Comparison of ENCODE assay signal across 12 cellular contexts in the genomic region with DNA sequence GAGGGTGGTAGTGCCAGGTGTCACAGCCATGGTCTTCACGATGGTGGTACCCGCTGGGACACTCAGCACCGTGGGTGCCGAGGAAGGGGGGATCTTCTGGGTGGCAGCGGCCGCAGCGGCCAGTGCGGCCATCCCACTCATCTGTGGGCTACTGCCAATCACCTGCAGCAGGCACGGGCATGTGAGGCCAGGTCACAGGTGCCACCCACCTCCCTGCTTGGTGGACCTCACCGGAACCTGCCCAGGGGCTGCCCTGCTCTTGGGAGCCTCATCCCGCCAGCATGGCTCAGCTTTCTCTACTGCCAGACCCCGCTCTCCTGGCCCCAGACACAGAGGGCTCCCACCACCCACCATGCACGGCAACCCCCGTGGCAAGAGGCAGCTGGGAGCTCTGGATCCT. TPM values are rescaled to one million over a fixed set of nuclear protein-coding genes. Genes with fewer than 3 reads are reported as not detected.
DNase-seq lines count a peak whose midpoint lies in the region; ATAC-seq, FAIRE-seq and TF ChIP-seq lines count a peak whose summit lies in the region.
"Had no signal": no experiment of that assay in that cellular context is flagged by ENCODE, and none has a peak within 500 bp of the region (broad histone marks: within the 10 kb centered on the region; RNA-seq: fewer than 3 reads in every experiment).

No MANE protein-coding gene starts in this region.

- FAIRE-seq in GM12891 (lab: Jason Lieb, UNC) (no peak), GM12878 (lab: Jason Lieb, UNC) (no peak)
- FAIRE-seq: GM19239 had no signal

- no peaks in the 10 kb centered on the region for H3K9me3 ChIP-seq in GM12878 (replicated peaks; ENCODE audit: control insufficient read depth, insufficient read depth, low read length)
- H3K9me3 ChIP-seq: BLaER1 treated with 17β-estradiol and CSF1 and Interleukin-3, amounts not matched to agents 10 nM and 100 nM; HAP-1 had no signal

- H3K79me2 ChIP-seq in GM12878 (ENCODE audit: control insufficient read depth, insufficient read depth, low read length), result no peaks in the 10 kb centered on the region

- CTCF ChIA-PET in GM12878 (lab: Yijun Ruan, JAX), result no interaction called here

- POLR2A ChIA-PET in GM12878 (lab: Charles Lee), result no interaction called here

- no peaks in the 10 kb centered on the region for H3K27me3 ChIP-seq in GM12878 (replicated peaks in 1 of 2; ENCODE audit: control insufficient read depth in 2 of 2, insufficient read depth in 2 of 2, low read length in 1 of 2)

- no peaks in the 10 kb centered on the region for H4K20me1 ChIP-seq in GM12878 (ENCODE audit: control insufficient read depth, insufficient read depth)

- H3K27ac ChIP-seq in GM12878 (ENCODE audit: control insufficient read depth, insufficient read depth), result no peak overlapping the region
- H3K27ac ChIP-seq: BLaER1 treated with 17β-estradiol and CSF1 and Interleukin-3, amounts not matched to agents 10 nM and 100 nM; GM23248 had no signal

- in situ Hi-C loops in GM12878 (cut with MboI), result no loop called here

- TF ChIP-seq CTCF in GM12878 (IDR thresholded peaks at IDR 0.05 in 2 of 3, conservative IDR thresholded peaks at IDR 0.05 in 1 of 3; ENCODE audit: control insufficient read depth in 2 of 3, extremely low read depth in 1 of 3, insufficient read depth in 1 of 3, low read depth in 3 of 3, low read length in 3 of 3), result no peak

- H2AFZ ChIP-seq in GM12878 (ENCODE audit: control insufficient read depth, low read depth, low read length), result no peak overlapping the region
- H2AFZ ChIP-seq: GM23248 had no signal

- H3K4me2 ChIP-seq in GM12878 (ENCODE audit: control insufficient read depth, insufficient read depth), result no peak overlapping the region
- H3K4me2 ChIP-seq: BLaER1 treated with 17β-estradiol and CSF1 and Interleukin-3, amounts not matched to agents 10 nM and 100 nM had no signal

- RAD21 ChIA-PET in GM12878 (lab: Charles Lee; ENCODE audit: unreplicated experiment), result no interaction called here

- DNase-seq in GM12891 (ENCODE audit: insufficient read length, low spot score), result no peak
- no peak for DNase-seq in GM12878 (ENCODE audit: low read depth, low spot score)
- DNase-seq in NCI-H1105 (lab: John Stamatoyannopoulos, UW), result no peak
- DNase-seq: Calu3; CD8-positive, alpha-beta T cell; DMS79 treated with DMSO at 0.1 percent for 48 hours; GF-D8; GM23248 had no signal

- no TSS peak for BruUV-seq in GM12878 (replicated peaks; lab: Mats Ljungman, UMichigan)

- 98% methylated on average over 14 of the region's 14 CpGs for WGBS in GM12878 (ENCODE audit: insufficient coverage, insufficient replicate concordance, low lambda C conversion rate, missing lambda C conversion rate)

- no peak overlapping the region for H3K9ac ChIP-seq in GM12878 (ENCODE audit: control insufficient read depth, insufficient read depth, low read length)
- H3K9ac ChIP-seq: BLaER1 treated with 17β-estradiol and CSF1 and Interleukin-3, amounts not matched to agents 10 nM and 100 nM; GM23248 had no signal

- peaks cover 14 to 81% of the 10 kb centered on the region in 2 experiments for H3K36me3 ChIP-seq in GM12878 (ENCODE audit: control insufficient read depth in 2 of 2, insufficient read depth in 2 of 2, low read length in 1 of 2)

- intact Hi-C loops in GM12878 (cut with micrococcal nuclease; ENCODE audit: unreplicated experiment), result no loop called here

- no peak for TF ChIP-seq POLR2A in GM12891 (IDR thresholded peaks at IDR 0.05; ENCODE audit: low read depth, low read length)
- 0 out of 2 replicates have a peak, but pooled peaks have one; percentile 4 for TF ChIP-seq POLR2A in GM12878 (IDR thresholded peaks at IDR 0.05; ENCODE audit: low read depth, low read length)

- no peak overlapping the region for H3K4me3 ChIP-seq in GM12878
- H3K4me3 ChIP-seq: BLaER1 treated with 17β-estradiol and CSF1 and Interleukin-3, amounts not matched to agents 10 nM and 100 nM; GM23248; HAP-1 had no signal

- SMC1A ChIA-PET in GM12878 (lab: Charles Lee; ENCODE audit: uncharacterized antibody, unreplicated experiment), result no interaction called here

- TF ChIP-seq RAD21 in GM12878 (IDR thresholded peaks at IDR 0.05; ENCODE audit: insufficient read depth, low read depth, low read length), result no peak

- H3K4me1 ChIP-seq in GM12878 (ENCODE audit: control insufficient read depth, insufficient read depth, low read length), result no peaks in the 10 kb centered on the region
- H3K4me1 ChIP-seq: HAP-1 had no signal

- TF ChIP-seq EP300 in GM12878 (IDR thresholded peaks at IDR 0.05; ENCODE audit: borderline replicate concordance in 1 of 2, control insufficient read depth in 1 of 2, low read depth in 2 of 2, low read length in 2 of 2), result no peak

- ATAC-seq in GM12878 (no peak), GM19351 (IDR thresholded peaks at IDR 0.05; ENCODE audit: unreplicated experiment) (no peak)
- ATAC-seq: CD8-positive, alpha-beta T cell had no signal

RNA-seq across cellular contexts. Expression of a gene that starts 13.0 kb away (rescaled TPM):
- 21.1 TPM for polyA plus RNA-seq in GM12891 (2012; ENCODE audit: low read depth, missing spikeins)
- total RNA-seq in GM12878 (2013; cell fraction: nucleolus; rRNA removed), result 24.5 and 28.7 TPM in 2 replicates
- total RNA-seq in GM12878 (2014; rRNA removed) (18.8 and 25.5 TPM in 2 replicates), GM12878 (2014; rRNA removed; fragmentation: Illumina TruSeq; extraction: Trizol) (8.8 and 10.6 TPM in 2 replicates), GM12878 (2021) (86.1 and 92.7 TPM in 2 replicates)
- polyA plus RNA-seq in GM12878 (2011; ENCODE audit: low read depth), result 14.7 TPM
- polyA plus RNA-seq in GM12878 (2011; rRNA removed) (2.3 and 4.1 TPM in 2 replicates), GM12878 (2014; fragmentation: Illumina TruSeq; extraction: Trizol) (7.4 and 21.5 TPM in 2 replicates), GM12878 (2014; fragmentation: Nextera tagmentation; extraction: Ambion mirVana) (1 to 10 TPM; 3.9 to 7.6 TPM), GM12878 (2014; rRNA removed) (32.0 and 45.1 TPM in 2 replicates), GM12878 (2016; fragmentation: Nextera tagmentation; extraction: Ambion mirVana) (10 to 100 TPM; 39.3 to 39.8 TPM)
- 11.0 and 15.4 TPM in 2 replicates for polyA plus RNA-seq in GM12878 (2011; cell fraction: cytosol; rRNA removed)
- 29.9 and 55.9 TPM in 2 replicates for polyA plus RNA-seq in GM12878 (2011; cell fraction: nucleus; rRNA removed)
- polyA plus RNA-seq in GM12878 (2012), result 25.7 and 35.7 TPM in 2 replicates
- polyA minus RNA-seq in GM12878 (2011; rRNA and poly(A)+ RNA removed), result 4.8 and 11.2 TPM in 2 replicates
- 28.6 and 29.6 TPM in 2 replicates for polyA minus RNA-seq in GM12878 (2011; cell fraction: cytosol; rRNA and poly(A)+ RNA removed)
- polyA minus RNA-seq in GM12878 (2011; cell fraction: nucleus; rRNA and poly(A)+ RNA removed), result 9.9 and 19.6 TPM in 2 replicates

RNA-seq across cellular contexts. Expression of a gene that starts 13.9 kb away (rescaled TPM):
- polyA plus RNA-seq in GM12891 (2012; ENCODE audit: low read depth, missing spikeins), result 1.6 TPM
- total RNA-seq in GM12878 (2013; cell fraction: nucleolus; rRNA removed), result 2.9 and 4.2 TPM in 2 replicates
- total RNA-seq in GM12878 (2014; rRNA removed) (5.0 and 8.5 TPM in 2 replicates), GM12878 (2014; rRNA removed; fragmentation: Illumina TruSeq; extraction: Trizol) (1.6 and 1.7 TPM in 2 replicates), GM12878 (2021) (6.1 and 6.3 TPM in 2 replicates)
- 1.3 TPM for polyA plus RNA-seq in GM12878 (2011; ENCODE audit: low read depth)
- polyA plus RNA-seq in GM12878 (2011; rRNA removed) (3.0 and 4.2 TPM in 2 replicates), GM12878 (2014; fragmentation: Illumina TruSeq; extraction: Trizol) (0.36 and 0.88 TPM in 2 replicates), GM12878 (2014; fragmentation: Nextera tagmentation; extraction: Ambion mirVana) (under 1 TPM; 0.45 to 0.99 TPM), GM12878 (2014; rRNA removed) (5.6 and 7.0 TPM in 2 replicates), GM12878 (2016; fragmentation: Nextera tagmentation; extraction: Ambion mirVana) (1 to 10 TPM; 4.0 to 4.8 TPM)
- 9.1 and 11.2 TPM in 2 replicates for polyA plus RNA-seq in GM12878 (2011; cell fraction: cytosol; rRNA removed)
- polyA plus RNA-seq in GM12878 (2011; cell fraction: nucleus; rRNA removed), result 4.7 and 5.0 TPM in 2 replicates
- 5.0 and 5.4 TPM in 2 replicates for polyA plus RNA-seq in GM12878 (2012)
- polyA minus RNA-seq in GM12878 (2011; rRNA and poly(A)+ RNA removed), result 3.2 and 6.9 TPM in 2 replicates
- polyA minus RNA-seq in GM12878 (2011; cell fraction: cytosol; rRNA and poly(A)+ RNA removed), result 0.94 and 2.7 TPM in 2 replicates
- polyA minus RNA-seq in GM12878 (2011; cell fraction: nucleus; rRNA and poly(A)+ RNA removed), result 3.0 and 3.4 TPM in 2 replicates

RNA-seq across cellular contexts. Expression of a gene that starts 14.2 kb away (rescaled TPM):
- 9.8 TPM for polyA plus RNA-seq in GM12891 (2012; ENCODE audit: low read depth, missing spikeins)
- 8.3 and 9.0 TPM in 2 replicates for total RNA-seq in GM12878 (2013; cell fraction: nucleolus; rRNA removed)
- total RNA-seq in GM12878 (2014; rRNA removed), result 2.1 and 2.2 TPM in 2 replicates
- 1.6 and 1.8 TPM in 2 replicates for total RNA-seq in GM12878 (2014; rRNA removed; fragmentation: Illumina TruSeq; extraction: Trizol)
- total RNA-seq in GM12878 (2021), result 4.9 and 6.8 TPM in 2 replicates
- 3.9 TPM for polyA plus RNA-seq in GM12878 (2011; ENCODE audit: low read depth)
- 1.1 and 1.6 TPM in 2 replicates for polyA plus RNA-seq in GM12878 (2011; rRNA removed)
- polyA plus RNA-seq in GM12878 (2011; cell fraction: cytosol; rRNA removed), result 2.1 and 2.3 TPM in 2 replicates
- 4.1 and 6.0 TPM in 2 replicates for polyA plus RNA-seq in GM12878 (2011; cell fraction: nucleus; rRNA removed)
- polyA plus RNA-seq in GM12878 (2012), result 7.1 and 8.3 TPM in 2 replicates
- 0.19 and 1.3 TPM in 2 replicates for polyA plus RNA-seq in GM12878 (2014; fragmentation: Illumina TruSeq; extraction: Trizol)
- polyA plus RNA-seq in GM12878 (2014; fragmentation: Nextera tagmentation; extraction: Ambion mirVana), result not detected
- polyA plus RNA-seq in GM12878 (2014; rRNA removed), result 4.0 and 4.5 TPM in 2 replicates
- polyA plus RNA-seq in GM12878 (2016; fragmentation: Nextera tagmentation; extraction: Ambion mirVana), result under 1 TPM in 1 of 2 experiments, not detected in 1; 0.36 TPM
- polyA minus RNA-seq in GM12878 (2011; rRNA and poly(A)+ RNA removed), result 0.44 and 2.3 TPM in 2 replicates
- 0.83 TPM in 1 of 2 replicates, not detected in the other for polyA minus RNA-seq in GM12878 (2011; cell fraction: cytosol; rRNA and poly(A)+ RNA removed)
- polyA minus RNA-seq in GM12878 (2011; cell fraction: nucleus; rRNA and poly(A)+ RNA removed), result 0.96 and 2.1 TPM in 2 replicates
- polyA plus RNA-seq: GM23248 had no signal

RNA-seq across cellular contexts. Expression of a gene that starts 23.8 kb away (rescaled TPM):
- 87.7 TPM for polyA plus RNA-seq in GM12891 (2012; ENCODE audit: low read depth, missing spikeins)
- total RNA-seq in GM12878 (2013; cell fraction: nucleolus; rRNA removed), result 17.5 and 20.3 TPM in 2 replicates
- total RNA-seq in GM12878 (2014; rRNA removed), result 82.6 and 100 TPM in 2 replicates
- total RNA-seq in GM12878 (2014; rRNA removed; fragmentation: Illumina TruSeq; extraction: Trizol), result 59.6 and 69.5 TPM in 2 replicates
- total RNA-seq in GM12878 (2021), result 113 and 123 TPM in 2 replicates
- 40.6 TPM for polyA plus RNA-seq in GM12878 (2011; ENCODE audit: low read depth)
- 25.4 and 45.1 TPM in 2 replicates for polyA plus RNA-seq in GM12878 (2011; rRNA removed)
- polyA plus RNA-seq in GM12878 (2011; cell fraction: cytosol; rRNA removed), result 77.8 and 104 TPM in 2 replicates
- 54.2 and 67.6 TPM in 2 replicates for polyA plus RNA-seq in GM12878 (2011; cell fraction: nucleus; rRNA removed)
- 64.3 and 68.0 TPM in 2 replicates for polyA plus RNA-seq in GM12878 (2012)
- polyA plus RNA-seq in GM12878 (2014; fragmentation: Illumina TruSeq; extraction: Trizol), result 88.7 and 97.7 TPM in 2 replicates
- polyA plus RNA-seq in GM12878 (2014; fragmentation: Nextera tagmentation; extraction: Ambion mirVana), result 10 to 100 TPM in 1 of 2 experiments, 1 to 10 TPM in 1; 7.9 to 26.6 TPM
- polyA plus RNA-seq in GM12878 (2014; rRNA removed), result 158 TPM in 2 replicates
- polyA plus RNA-seq in GM12878 (2016; fragmentation: Nextera tagmentation; extraction: Ambion mirVana), result 100 to 1,000 TPM; 209 to 212 TPM
- 31.8 and 50.4 TPM in 2 replicates for polyA minus RNA-seq in GM12878 (2011; rRNA and poly(A)+ RNA removed)
- 17.2 and 25.0 TPM in 2 replicates for polyA minus RNA-seq in GM12878 (2011; cell fraction: cytosol; rRNA and poly(A)+ RNA removed)
- 13.3 and 24.4 TPM in 2 replicates for polyA minus RNA-seq in GM12878 (2011; cell fraction: nucleus; rRNA and poly(A)+ RNA removed)

RNA-seq across cellular contexts. Expression of a gene that starts 32.5 kb away (rescaled TPM):
- polyA plus RNA-seq in GM12891 (2012; ENCODE audit: low read depth, missing spikeins), result 57.8 TPM
- 91.6 and 99.6 TPM in 2 replicates for total RNA-seq in GM12878 (2013; cell fraction: nucleolus; rRNA removed)
- total RNA-seq in GM12878 (2014; rRNA removed) (77.1 and 92.8 TPM in 2 replicates), GM12878 (2014; rRNA removed; fragmentation: Illumina TruSeq; extraction: Trizol) (19.0 and 19.5 TPM in 2 replicates), GM12878 (2021) (112 and 120 TPM in 2 replicates)
- polyA plus RNA-seq in GM12878 (2011; ENCODE audit: low read depth), result 15.0 TPM
- polyA plus RNA-seq in GM12878 (2011; rRNA removed) (8.5 and 22.0 TPM in 2 replicates), GM12878 (2014; fragmentation: Illumina TruSeq; extraction: Trizol) (2.2 and 14.6 TPM in 2 replicates), GM12878 (2014; fragmentation: Nextera tagmentation; extraction: Ambion mirVana) (1 to 10 TPM in 1 of 2 experiments, under 1 TPM in 1; 0.71 to 6.0 TPM), GM12878 (2014; rRNA removed) (102 and 116 TPM in 2 replicates), GM12878 (2016; fragmentation: Nextera tagmentation; extraction: Ambion mirVana) (10 to 100 TPM; 66.6 to 81.6 TPM)
- polyA plus RNA-seq in GM12878 (2011; cell fraction: cytosol; rRNA removed), result 33.8 and 45.0 TPM in 2 replicates
- 299 and 365 TPM in 2 replicates for polyA plus RNA-seq in GM12878 (2011; cell fraction: nucleus; rRNA removed)
- polyA plus RNA-seq in GM12878 (2012), result 51.0 and 62.3 TPM in 2 replicates
- 9.7 and 37.3 TPM in 2 replicates for polyA minus RNA-seq in GM12878 (2011; rRNA and poly(A)+ RNA removed)
- 23.3 and 31.5 TPM in 2 replicates for polyA minus RNA-seq in GM12878 (2011; cell fraction: cytosol; rRNA and poly(A)+ RNA removed)
- 47.1 and 68.5 TPM in 2 replicates for polyA minus RNA-seq in GM12878 (2011; cell fraction: nucleus; rRNA and poly(A)+ RNA removed)
